ENCODE assay signal across 1 cellular context in the genomic region with DNA sequence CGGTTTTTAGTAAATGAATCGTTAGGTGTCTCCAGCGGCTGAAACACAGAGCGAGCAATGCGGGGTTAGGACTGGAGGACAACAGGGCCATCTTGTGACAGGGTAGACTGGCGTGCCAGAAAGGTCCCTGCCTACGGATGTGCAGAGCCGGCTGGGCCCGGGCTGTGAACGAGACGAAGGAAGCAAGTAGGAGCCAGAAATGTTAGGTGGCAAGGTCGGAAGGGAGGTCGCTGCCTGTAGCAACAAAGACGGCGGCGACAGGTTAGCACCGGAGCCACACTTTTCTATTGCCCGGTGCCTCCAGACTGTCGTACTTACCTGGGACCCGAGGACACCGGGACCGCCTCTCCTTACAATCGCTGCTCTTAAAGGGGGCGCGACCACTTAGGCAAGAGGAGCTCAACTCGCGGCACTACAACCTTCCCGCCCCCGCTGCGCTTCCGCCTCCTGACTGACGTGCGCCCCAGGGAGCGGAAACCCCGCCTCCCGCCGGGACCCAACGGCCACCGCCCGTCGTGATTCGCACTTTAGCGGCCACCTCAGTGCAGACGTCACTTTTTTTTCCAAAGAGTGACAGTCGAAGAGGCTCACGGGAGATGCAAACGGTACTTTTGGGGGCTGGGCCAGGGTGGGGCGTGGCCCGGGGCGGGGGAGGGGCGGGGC.
TF ChIP-seq lines count a peak whose summit lies in the region.

A gene with protein sequence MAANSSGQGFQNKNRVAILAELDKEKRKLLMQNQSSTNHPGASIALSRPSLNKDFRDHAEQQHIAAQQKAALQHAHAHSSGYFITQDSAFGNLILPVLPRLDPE (minus strand): TSS at position 449 of the 663 bp plus-strand sequence. CDS start 1,632 bp downstream, outside the sequence.

TF ChIP-seq in GM12878, 131 proteins besides CTCF, POLR2A, EP300 and RAD21 (continued from another document):
- TF ChIP-seq NR2C2 (IDR thresholded peaks at IDR 0.05; ENCODE audit: borderline replicate concordance, control insufficient read depth, insufficient read length, low read depth) (no peak), NFXL1 (IDR thresholded peaks at IDR 0.05; ENCODE audit: borderline replicate concordance) (no peak), CREM (IDR thresholded peaks at IDR 0.05; ENCODE audit: low read depth) (peak; percentile 90), SREBF1 (IDR thresholded peaks at IDR 0.05; ENCODE audit: low read length) (no peak), KDM1A (IDR thresholded peaks at IDR 0.05; ENCODE audit: borderline replicate concordance) (no peak), NFYA (IDR thresholded peaks at IDR 0.05; ENCODE audit: borderline replicate concordance, low read depth, low read length) (no peak), SPI1 (IDR thresholded peaks at IDR 0.05; ENCODE audit: borderline replicate concordance, insufficient read depth, low read depth, low read length) (0 out of 2 replicates have a peak, but pooled peaks have one; percentile 6), NBN (IDR thresholded peaks at IDR 0.05) (no peak; the same call in 1 of the 2 replicates), PML (IDR thresholded peaks at IDR 0.05; ENCODE audit: low read length) (peak; percentile 48; the same call in 1 of the 2 replicates), IKZF2 (IDR thresholded peaks at IDR 0.05) (no peak), ZNF207 (IDR thresholded peaks at IDR 0.05; ENCODE audit: borderline replicate concordance) (no peak), HDAC2 (IDR thresholded peaks at IDR 0.05) (no peak), MXI1 (IDR thresholded peaks at IDR 0.05; ENCODE audit: low read depth, low read length) (peak; percentile 83)
- TF ChIP-seq, protein P1, sequence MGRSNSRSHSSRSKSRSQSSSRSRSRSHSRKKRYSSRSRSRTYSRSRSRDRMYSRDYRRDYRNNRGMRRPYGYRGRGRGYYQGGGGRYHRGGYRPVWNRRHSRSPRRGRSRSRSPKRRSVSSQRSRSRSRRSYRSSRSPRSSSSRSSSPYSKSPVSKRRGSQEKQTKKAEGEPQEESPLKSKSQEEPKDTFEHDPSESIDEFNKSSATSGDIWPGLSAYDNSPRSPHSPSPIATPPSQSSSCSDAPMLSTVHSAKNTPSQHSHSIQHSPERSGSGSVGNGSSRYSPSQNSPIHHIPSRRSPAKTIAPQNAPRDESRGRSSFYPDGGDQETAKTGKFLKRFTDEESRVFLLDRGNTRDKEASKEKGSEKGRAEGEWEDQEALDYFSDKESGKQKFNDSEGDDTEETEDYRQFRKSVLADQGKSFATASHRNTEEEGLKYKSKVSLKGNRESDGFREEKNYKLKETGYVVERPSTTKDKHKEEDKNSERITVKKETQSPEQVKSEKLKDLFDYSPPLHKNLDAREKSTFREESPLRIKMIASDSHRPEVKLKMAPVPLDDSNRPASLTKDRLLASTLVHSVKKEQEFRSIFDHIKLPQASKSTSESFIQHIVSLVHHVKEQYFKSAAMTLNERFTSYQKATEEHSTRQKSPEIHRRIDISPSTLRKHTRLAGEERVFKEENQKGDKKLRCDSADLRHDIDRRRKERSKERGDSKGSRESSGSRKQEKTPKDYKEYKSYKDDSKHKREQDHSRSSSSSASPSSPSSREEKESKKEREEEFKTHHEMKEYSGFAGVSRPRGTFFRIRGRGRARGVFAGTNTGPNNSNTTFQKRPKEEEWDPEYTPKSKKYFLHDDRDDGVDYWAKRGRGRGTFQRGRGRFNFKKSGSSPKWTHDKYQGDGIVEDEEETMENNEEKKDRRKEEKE (IDR thresholded peaks at IDR 0.05) = no peak
- TF ChIP-seq, protein P2, sequence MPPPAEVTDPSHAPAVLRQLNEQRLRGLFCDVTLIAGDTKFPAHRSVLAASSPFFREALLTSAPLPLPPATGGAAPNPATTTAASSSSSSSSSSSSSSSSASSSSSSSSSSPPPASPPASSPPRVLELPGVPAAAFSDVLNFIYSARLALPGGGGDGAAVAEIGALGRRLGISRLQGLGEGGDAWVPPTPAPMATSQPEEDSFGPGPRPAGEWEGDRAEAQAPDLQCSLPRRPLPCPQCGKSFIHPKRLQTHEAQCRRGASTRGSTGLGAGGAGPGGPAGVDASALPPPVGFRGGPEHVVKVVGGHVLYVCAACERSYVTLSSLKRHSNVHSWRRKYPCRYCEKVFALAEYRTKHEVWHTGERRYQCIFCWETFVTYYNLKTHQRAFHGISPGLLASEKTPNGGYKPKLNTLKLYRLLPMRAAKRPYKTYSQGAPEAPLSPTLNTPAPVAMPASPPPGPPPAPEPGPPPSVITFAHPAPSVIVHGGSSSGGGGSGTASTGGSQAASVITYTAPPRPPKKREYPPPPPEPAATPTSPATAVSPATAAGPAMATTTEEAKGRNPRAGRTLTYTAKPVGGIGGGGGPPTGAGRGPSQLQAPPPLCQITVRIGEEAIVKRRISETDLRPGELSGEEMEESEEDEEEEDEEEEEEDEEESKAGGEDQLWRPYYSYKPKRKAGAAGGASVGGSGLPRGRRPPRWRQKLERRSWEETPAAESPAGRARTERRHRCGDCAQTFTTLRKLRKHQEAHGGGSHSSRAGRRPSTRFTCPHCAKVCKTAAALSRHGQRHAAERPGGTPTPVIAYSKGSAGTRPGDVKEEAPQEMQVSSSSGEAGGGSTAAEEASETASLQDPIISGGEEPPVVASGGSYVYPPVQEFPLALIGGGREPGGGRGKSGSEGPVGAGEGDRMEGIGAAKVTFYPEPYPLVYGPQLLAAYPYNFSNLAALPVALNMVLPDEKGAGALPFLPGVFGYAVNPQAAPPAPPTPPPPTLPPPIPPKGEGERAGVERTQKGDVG (CRISPR knock-in tag; IDR thresholded peaks at IDR 0.05) = no peak
- TF ChIP-seq, protein P3, sequence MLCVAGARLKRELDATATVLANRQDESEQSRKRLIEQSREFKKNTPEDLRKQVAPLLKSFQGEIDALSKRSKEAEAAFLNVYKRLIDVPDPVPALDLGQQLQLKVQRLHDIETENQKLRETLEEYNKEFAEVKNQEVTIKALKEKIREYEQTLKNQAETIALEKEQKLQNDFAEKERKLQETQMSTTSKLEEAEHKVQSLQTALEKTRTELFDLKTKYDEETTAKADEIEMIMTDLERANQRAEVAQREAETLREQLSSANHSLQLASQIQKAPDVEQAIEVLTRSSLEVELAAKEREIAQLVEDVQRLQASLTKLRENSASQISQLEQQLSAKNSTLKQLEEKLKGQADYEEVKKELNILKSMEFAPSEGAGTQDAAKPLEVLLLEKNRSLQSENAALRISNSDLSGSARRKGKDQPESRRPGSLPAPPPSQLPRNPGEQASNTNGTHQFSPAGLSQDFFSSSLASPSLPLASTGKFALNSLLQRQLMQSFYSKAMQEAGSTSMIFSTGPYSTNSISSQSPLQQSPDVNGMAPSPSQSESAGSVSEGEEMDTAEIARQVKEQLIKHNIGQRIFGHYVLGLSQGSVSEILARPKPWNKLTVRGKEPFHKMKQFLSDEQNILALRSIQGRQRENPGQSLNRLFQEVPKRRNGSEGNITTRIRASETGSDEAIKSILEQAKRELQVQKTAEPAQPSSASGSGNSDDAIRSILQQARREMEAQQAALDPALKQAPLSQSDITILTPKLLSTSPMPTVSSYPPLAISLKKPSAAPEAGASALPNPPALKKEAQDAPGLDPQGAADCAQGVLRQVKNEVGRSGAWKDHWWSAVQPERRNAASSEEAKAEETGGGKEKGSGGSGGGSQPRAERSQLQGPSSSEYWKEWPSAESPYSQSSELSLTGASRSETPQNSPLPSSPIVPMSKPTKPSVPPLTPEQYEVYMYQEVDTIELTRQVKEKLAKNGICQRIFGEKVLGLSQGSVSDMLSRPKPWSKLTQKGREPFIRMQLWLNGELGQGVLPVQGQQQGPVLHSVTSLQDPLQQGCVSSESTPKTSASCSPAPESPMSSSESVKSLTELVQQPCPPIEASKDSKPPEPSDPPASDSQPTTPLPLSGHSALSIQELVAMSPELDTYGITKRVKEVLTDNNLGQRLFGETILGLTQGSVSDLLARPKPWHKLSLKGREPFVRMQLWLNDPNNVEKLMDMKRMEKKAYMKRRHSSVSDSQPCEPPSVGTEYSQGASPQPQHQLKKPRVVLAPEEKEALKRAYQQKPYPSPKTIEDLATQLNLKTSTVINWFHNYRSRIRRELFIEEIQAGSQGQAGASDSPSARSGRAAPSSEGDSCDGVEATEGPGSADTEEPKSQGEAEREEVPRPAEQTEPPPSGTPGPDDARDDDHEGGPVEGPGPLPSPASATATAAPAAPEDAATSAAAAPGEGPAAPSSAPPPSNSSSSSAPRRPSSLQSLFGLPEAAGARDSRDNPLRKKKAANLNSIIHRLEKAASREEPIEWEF (IDR thresholded peaks at IDR 0.05; ENCODE audit: insufficient replicate concordance, low read depth, low read length) = no peak
